1 cellular context compared by ENCODE assay signal in the genomic region with DNA sequence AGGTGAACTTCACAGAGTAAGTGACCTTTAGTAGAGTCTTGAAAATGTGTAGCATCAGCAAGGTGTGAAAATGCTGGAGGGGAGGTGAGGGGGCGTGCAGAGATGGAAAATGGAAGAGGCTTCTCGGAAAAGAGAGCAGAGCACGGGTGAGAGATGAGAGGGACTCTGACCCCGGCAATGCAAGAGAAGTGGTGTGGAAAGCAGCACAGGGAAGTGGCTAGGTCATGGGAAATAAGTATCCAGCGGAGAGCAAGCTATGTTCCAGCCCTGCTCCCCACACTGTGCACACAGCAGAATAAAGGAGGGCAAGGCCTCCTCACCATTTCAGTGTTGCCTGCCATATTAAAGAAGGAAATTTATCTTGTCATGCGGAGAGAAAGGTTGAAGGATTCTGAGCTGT.
TF ChIP-seq lines count a peak whose summit lies in the region.

No MANE protein-coding gene starts in this region.

TF ChIP-seq in GM23338, 12 proteins besides CTCF, POLR2A, EP300 and RAD21:
- TF ChIP-seq NANOG (IDR thresholded peaks at IDR 0.05; ENCODE audit: borderline replicate concordance) = no peak
- no peak for TF ChIP-seq CREB1 (CRISPR knock-in tag; IDR thresholded peaks at IDR 0.05; ENCODE audit: low read depth)
- TF ChIP-seq JUNB (IDR thresholded peaks at IDR 0.05; ENCODE audit: unreplicated experiment) = no peak
- TF ChIP-seq, protein P1, sequence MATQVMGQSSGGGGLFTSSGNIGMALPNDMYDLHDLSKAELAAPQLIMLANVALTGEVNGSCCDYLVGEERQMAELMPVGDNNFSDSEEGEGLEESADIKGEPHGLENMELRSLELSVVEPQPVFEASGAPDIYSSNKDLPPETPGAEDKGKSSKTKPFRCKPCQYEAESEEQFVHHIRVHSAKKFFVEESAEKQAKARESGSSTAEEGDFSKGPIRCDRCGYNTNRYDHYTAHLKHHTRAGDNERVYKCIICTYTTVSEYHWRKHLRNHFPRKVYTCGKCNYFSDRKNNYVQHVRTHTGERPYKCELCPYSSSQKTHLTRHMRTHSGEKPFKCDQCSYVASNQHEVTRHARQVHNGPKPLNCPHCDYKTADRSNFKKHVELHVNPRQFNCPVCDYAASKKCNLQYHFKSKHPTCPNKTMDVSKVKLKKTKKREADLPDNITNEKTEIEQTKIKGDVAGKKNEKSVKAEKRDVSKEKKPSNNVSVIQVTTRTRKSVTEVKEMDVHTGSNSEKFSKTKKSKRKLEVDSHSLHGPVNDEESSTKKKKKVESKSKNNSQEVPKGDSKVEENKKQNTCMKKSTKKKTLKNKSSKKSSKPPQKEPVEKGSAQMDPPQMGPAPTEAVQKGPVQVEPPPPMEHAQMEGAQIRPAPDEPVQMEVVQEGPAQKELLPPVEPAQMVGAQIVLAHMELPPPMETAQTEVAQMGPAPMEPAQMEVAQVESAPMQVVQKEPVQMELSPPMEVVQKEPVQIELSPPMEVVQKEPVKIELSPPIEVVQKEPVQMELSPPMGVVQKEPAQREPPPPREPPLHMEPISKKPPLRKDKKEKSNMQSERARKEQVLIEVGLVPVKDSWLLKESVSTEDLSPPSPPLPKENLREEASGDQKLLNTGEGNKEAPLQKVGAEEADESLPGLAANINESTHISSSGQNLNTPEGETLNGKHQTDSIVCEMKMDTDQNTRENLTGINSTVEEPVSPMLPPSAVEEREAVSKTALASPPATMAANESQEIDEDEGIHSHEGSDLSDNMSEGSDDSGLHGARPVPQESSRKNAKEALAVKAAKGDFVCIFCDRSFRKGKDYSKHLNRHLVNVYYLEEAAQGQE (IDR thresholded peaks at IDR 0.05; ENCODE audit: unreplicated experiment) = no peak
- no peak for TF ChIP-seq EZH2 (IDR thresholded peaks at IDR 0.05; ENCODE audit: low read depth, unreplicated experiment)
- no peak for TF ChIP-seq STAT1 (IDR thresholded peaks at IDR 0.05; ENCODE audit: unreplicated experiment)
- TF ChIP-seq POLR2AphosphoS5 (IDR thresholded peaks at IDR 0.05; ENCODE audit: low read depth) = no peak
- TF ChIP-seq, protein P2, sequence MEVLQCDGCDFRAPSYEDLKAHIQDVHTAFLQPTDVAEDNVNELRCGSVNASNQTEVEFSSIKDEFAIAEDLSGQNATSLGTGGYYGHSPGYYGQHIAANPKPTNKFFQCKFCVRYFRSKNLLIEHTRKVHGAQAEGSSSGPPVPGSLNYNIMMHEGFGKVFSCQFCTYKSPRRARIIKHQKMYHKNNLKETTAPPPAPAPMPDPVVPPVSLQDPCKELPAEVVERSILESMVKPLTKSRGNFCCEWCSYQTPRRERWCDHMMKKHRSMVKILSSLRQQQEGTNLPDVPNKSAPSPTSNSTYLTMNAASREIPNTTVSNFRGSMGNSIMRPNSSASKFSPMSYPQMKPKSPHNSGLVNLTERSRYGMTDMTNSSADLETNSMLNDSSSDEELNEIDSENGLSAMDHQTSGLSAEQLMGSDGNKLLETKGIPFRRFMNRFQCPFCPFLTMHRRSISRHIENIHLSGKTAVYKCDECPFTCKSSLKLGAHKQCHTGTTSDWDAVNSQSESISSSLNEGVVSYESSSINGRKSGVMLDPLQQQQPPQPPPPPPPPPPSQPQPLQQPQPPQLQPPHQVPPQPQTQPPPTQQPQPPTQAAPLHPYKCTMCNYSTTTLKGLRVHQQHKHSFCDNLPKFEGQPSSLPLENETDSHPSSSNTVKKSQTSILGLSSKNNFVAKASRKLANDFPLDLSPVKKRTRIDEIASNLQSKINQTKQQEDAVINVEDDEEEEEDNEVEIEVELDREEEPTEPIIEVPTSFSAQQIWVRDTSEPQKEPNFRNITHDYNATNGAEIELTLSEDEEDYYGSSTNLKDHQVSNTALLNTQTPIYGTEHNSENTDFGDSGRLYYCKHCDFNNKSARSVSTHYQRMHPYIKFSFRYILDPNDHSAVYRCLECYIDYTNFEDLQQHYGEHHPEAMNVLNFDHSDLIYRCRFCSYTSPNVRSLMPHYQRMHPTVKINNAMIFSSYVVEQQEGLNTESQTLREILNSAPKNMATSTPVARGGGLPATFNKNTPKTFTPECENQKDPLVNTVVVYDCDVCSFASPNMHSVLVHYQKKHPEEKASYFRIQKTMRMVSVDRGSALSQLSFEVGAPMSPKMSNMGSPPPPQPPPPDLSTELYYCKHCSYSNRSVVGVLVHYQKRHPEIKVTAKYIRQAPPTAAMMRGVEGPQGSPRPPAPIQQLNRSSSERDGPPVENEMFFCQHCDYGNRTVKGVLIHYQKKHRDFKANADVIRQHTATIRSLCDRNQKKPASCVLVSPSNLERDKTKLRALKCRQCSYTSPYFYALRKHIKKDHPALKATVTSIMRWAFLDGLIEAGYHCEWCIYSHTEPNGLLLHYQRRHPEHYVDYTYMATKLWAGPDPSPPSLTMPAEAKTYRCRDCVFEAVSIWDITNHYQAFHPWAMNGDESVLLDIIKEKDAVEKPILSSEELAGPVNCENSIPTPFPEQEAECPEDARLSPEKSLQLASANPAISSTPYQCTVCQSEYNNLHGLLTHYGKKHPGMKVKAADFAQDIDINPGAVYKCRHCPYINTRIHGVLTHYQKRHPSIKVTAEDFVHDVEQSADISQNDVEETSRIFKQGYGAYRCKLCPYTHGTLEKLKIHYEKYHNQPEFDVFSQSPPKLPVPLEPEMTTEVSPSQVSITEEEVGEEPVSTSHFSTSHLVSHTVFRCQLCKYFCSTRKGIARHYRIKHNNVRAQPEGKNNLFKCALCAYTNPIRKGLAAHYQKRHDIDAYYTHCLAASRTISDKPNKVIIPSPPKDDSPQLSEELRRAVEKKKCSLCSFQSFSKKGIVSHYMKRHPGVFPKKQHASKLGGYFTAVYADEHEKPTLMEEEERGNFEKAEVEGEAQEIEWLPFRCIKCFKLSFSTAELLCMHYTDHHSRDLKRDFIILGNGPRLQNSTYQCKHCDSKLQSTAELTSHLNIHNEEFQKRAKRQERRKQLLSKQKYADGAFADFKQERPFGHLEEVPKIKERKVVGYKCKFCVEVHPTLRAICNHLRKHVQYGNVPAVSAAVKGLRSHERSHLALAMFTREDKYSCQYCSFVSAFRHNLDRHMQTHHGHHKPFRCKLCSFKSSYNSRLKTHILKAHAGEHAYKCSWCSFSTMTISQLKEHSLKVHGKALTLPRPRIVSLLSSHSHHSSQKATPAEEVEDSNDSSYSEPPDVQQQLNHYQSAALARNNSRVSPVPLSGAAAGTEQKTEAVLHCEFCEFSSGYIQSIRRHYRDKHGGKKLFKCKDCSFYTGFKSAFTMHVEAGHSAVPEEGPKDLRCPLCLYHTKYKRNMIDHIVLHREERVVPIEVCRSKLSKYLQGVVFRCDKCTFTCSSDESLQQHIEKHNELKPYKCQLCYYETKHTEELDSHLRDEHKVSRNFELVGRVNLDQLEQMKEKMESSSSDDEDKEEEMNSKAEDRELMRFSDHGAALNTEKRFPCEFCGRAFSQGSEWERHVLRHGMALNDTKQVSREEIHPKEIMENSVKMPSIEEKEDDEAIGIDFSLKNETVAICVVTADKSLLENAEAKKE (CRISPR knock-in tag; IDR thresholded peaks at IDR 0.05) = no peak
- no peak for TF ChIP-seq ZNF331 (CRISPR knock-in tag; IDR thresholded peaks at IDR 0.05; ENCODE audit: low read depth)
- TF ChIP-seq EZH2phosphoT487 (IDR thresholded peaks at IDR 0.05; ENCODE audit: unreplicated experiment) = no peak
- TF ChIP-seq, protein P3, sequence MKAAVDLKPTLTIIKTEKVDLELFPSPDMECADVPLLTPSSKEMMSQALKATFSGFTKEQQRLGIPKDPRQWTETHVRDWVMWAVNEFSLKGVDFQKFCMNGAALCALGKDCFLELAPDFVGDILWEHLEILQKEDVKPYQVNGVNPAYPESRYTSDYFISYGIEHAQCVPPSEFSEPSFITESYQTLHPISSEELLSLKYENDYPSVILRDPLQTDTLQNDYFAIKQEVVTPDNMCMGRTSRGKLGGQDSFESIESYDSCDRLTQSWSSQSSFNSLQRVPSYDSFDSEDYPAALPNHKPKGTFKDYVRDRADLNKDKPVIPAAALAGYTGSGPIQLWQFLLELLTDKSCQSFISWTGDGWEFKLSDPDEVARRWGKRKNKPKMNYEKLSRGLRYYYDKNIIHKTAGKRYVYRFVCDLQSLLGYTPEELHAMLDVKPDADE (IDR thresholded peaks at IDR 0.05) = no peak
- no peak for TF ChIP-seq ZNF114 (CRISPR knock-in tag; IDR thresholded peaks at IDR 0.05)
